Comparison of ENCODE assay signal across 8 cellular contexts in the genomic region with DNA sequence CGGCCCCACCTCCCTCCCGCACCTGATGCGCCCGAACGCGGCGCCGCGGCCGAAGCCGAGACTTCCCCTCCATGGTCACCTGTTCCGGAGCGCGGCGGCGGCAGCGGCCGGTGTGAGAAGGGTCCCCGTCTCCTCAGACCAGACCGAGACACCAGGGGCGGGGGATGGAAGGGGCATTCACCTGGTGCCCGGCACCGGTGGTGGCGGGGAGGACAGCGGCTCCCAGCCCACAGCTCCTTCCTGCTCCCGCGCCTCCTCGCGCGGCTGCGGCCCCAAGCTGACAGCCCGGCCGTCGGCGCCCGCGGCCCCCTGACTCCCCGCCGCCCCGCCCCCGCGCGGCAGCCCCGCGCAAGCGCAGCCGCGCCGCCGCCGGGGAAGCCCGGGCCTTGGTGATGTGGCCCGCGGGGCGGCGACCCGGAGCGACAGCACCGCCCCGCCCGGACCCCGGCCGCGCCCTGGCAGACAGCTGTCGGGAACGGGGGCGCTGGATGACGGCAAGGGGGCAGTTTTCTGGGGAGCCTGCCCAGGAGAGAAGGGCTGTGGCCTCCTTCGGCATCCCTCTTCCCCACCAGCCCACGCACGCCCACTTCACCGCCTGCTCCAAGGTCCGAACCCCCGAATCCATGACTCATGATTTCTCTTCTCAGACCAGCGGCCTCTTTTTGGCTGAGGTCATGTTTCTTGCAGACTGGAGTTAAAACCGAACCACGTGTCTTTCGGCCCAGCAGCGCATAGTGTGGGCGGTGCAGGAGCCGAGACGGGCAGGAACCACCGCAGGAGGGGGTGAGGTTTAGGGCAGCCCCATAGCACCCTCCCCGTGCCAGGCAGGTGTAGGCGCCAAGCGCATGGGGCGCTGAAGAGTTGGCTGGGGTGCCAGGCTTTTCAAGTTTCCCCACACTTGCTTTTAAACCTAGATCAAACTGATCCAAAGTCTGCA. TPM values are rescaled to one million over a fixed set of nuclear protein-coding genes. Genes with fewer than 3 reads are reported as not detected.
DNase-seq lines count a peak whose midpoint lies in the region; ATAC-seq, FAIRE-seq and TF ChIP-seq lines count a peak whose summit lies in the region.

A gene with protein sequence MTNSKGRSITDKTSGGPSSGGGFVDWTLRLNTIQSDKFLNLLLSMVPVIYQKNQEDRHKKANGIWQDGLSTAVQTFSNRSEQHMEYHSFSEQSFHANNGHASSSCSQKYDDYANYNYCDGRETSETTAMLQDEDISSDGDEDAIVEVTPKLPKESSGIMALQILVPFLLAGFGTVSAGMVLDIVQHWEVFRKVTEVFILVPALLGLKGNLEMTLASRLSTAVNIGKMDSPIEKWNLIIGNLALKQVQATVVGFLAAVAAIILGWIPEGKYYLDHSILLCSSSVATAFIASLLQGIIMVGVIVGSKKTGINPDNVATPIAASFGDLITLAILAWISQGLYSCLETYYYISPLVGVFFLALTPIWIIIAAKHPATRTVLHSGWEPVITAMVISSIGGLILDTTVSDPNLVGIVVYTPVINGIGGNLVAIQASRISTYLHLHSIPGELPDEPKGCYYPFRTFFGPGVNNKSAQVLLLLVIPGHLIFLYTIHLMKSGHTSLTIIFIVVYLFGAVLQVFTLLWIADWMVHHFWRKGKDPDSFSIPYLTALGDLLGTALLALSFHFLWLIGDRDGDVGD (minus strand): TSS at position 282 of the 937 bp plus-strand sequence. CDS start 29,763 bp downstream, outside the sequence.

- DNase-seq in CD4-positive, alpha-beta memory T cell, result peak; percentile 77 to 92 (median 81)
- DNase-seq in GM19239 (ENCODE audit: insufficient read length, low spot score) (peak; percentile 81), NCI-H748 treated with DMSO at 0.1 percent for 48 hours (lab: John Stamatoyannopoulos, UW) (peak; percentile 33), endothelial cell (ENCODE audit: low spot score) (peak; percentile 80), mesothelial cell of epicardium (ENCODE audit: low spot score in 2 of 2, unreplicated experiment in 2 of 2) (peak; percentile 64 to 81)
- DNase-seq in activated CD8-positive, alpha-beta memory T cell treated with anti-CD3 and anti-CD28 coated beads, Interleukin-2, amount 50 U/mL, for 1 hour (ENCODE audit: extremely low read depth), result peak; percentile 47
- peak; percentile 76 to 79 for DNase-seq in stimulated activated CD8-positive, alpha-beta memory T cell treated with anti-CD3 and anti-CD28 coated beads, Interleukin-15, amount 100 ng/mL, for 48 hours (ENCODE audit: low read depth in 2 of 2)

- H3K9me3 ChIP-seq in CD4-positive, alpha-beta memory T cell (ENCODE audit: control insufficient read depth in 1 of 2, low read length in 2 of 2), result no peaks in the 10 kb centered on the region

- CTCF ChIA-PET in CD4-positive, alpha-beta memory T cell (lab: Charles Lee; ENCODE audit: partially characterized antibody), result interaction anchor here (0.6 to 1.5 kb wide), 13 partner anchors 9 to 757 kb away, joined by 3 to 11 read pairs (median 4); a partner anchor contains a TSS

- H3K4me1 Mint-ChIP-seq in CD4-positive, alpha-beta memory T cell, result peaks cover 13 to 30% (median 21%) of the 10 kb centered on the region in 4 donors
- no peaks in the 10 kb centered on the region for H3K4me1 Mint-ChIP-seq in endothelial cell (ENCODE audit: unreplicated experiment)
- peaks cover 15% of the 10 kb centered on the region for H3K4me1 Mint-ChIP-seq in mesothelial cell of epicardium

- FAIRE-seq in GM19239 (lab: Jason Lieb, UNC), result peak; percentile 88

- H3K36me3 Mint-ChIP-seq in CD4-positive, alpha-beta memory T cell, result peaks cover 0 to 4% of the 10 kb centered on the region in 2 donors
- H3K36me3 Mint-ChIP-seq in endothelial cell (ENCODE audit: low read depth, unreplicated experiment) (no peaks in the 10 kb centered on the region), mesothelial cell of epicardium (no peaks in the 10 kb centered on the region)

- POLR2A ChIA-PET in CD4-positive, alpha-beta memory T cell (lab: Charles Lee; ENCODE audit: partially characterized antibody), result interaction anchor here (0.6 to 2.3 kb wide), 4 partner anchors 79 to 501 kb away, joined by 3 to 5 read pairs (median 4); no protein-coding TSS in a partner anchor

- H3K9me3 Mint-ChIP-seq in CD4-positive, alpha-beta memory T cell, result no peaks in the 10 kb centered on the region
- H3K9me3 Mint-ChIP-seq in endothelial cell (ENCODE audit: unreplicated experiment) (no peaks in the 10 kb centered on the region), mesothelial cell of epicardium (no peaks in the 10 kb centered on the region)

- peak; percentile 67 for ATAC-seq in HG03442 (IDR thresholded peaks at IDR 0.05; ENCODE audit: unreplicated experiment)

- H3K27ac ChIP-seq in CD4-positive, alpha-beta memory T cell (ENCODE audit: low read depth, low read length), result peak within 1 kb of the TSS; percentile 68

- H3K4me1 ChIP-seq in CD4-positive, alpha-beta memory T cell (ENCODE audit: insufficient read depth, low read length), result peaks cover 17% of the 10 kb centered on the region

- no peaks in the 10 kb centered on the region for H3K27me3 ChIP-seq in CD4-positive, alpha-beta memory T cell (ENCODE audit: insufficient read depth, low read length)

- H3K4me3 Mint-ChIP-seq in CD4-positive, alpha-beta memory T cell, result peak within 1 kb of the TSS; percentile 94 to 98 (median 97)
- peak within 1 kb of the TSS; percentile 90 for H3K4me3 Mint-ChIP-seq in endothelial cell (ENCODE audit: unreplicated experiment)
- peak within 1 kb of the TSS; percentile 83 for H3K4me3 Mint-ChIP-seq in mesothelial cell of epicardium

- intact Hi-C loops in CD4-positive, alpha-beta memory T cell (cut with micrococcal nuclease), result loop anchor here (1.0 to 5.0 kb wide), 6 partner anchors 28 to 577 kb away; a partner anchor contains a TSS

- peak within 1 kb of the TSS; percentile 90 to 99 (median 96) for H3K27ac Mint-ChIP-seq in CD4-positive, alpha-beta memory T cell
- H3K27ac Mint-ChIP-seq in endothelial cell (ENCODE audit: unreplicated experiment) (no peak within 1 kb of the TSS), mesothelial cell of epicardium (peak within 1 kb of the TSS; percentile 73)

- TF ChIP-seq CTCF in endothelial cell (IDR thresholded peaks at IDR 0.05; ENCODE audit: unreplicated experiment) (no peak), mesothelial cell of epicardium (IDR thresholded peaks at IDR 0.05; ENCODE audit: unreplicated experiment) (peak; percentile 22)

- no peaks in the 10 kb centered on the region for H3K36me3 ChIP-seq in CD4-positive, alpha-beta memory T cell (ENCODE audit: insufficient read depth, low read length)

- H3K4me3 ChIP-seq in CD4-positive, alpha-beta memory T cell (ENCODE audit: low read length in 2 of 2), result peak within 1 kb of the TSS; percentile 81 to 87

- peaks cover 0 to 3% of the 10 kb centered on the region in 2 donors for H3K27me3 Mint-ChIP-seq in CD4-positive, alpha-beta memory T cell
- H3K27me3 Mint-ChIP-seq in endothelial cell (ENCODE audit: unreplicated experiment) (peaks cover 5% of the 10 kb centered on the region), mesothelial cell of epicardium (ENCODE audit: low read depth) (peaks cover 45% of the 10 kb centered on the region)

RNA-seq across cellular contexts. Expression of the gene that starts here (rescaled TPM):
- total RNA-seq in CD4-positive, alpha-beta memory T cell, result 1 to 10 TPM; 3.6 to 3.7 TPM
- polyA plus RNA-seq in CD4-positive, alpha-beta memory T cell, result under 1 TPM; 0.07 to 0.41 TPM
- 2.5 TPM for total RNA-seq in endothelial cell (ENCODE audit: unreplicated experiment)
- 5.9 to 10.1 TPM (median 6.9 TPM) in 3 replicates for total RNA-seq in mesothelial cell of epicardium

Comparison
In these comparisons a context has a peak if more than half of its experiments do, and no peak if none do; other contexts are left out.
1. Peak in every context shown above with its lines: DNase-seq, ATAC-seq, H3K4me3 ChIP-seq and H3K27ac ChIP-seq.